ENCODE assay signal across 9 cellular contexts in genomic region chr12:40622246-40622838, GRCh38.
DNase-seq lines count a peak whose midpoint lies in the region; ATAC-seq and TF ChIP-seq lines count a peak whose summit lies in the region.
"Had no signal": no experiment of that assay in that cellular context is flagged by ENCODE, and none has a peak within 500 bp of the region (broad histone marks: within the 10 kb centered on the region; RNA-seq: fewer than 3 reads in every experiment).

No MANE protein-coding gene starts in this region.

- H3K4me3 ChIP-seq in brain microvascular endothelial cell (ENCODE audit: low read depth, low read length): no peak overlapping the region

- H3K27me3 Mint-ChIP-seq in activated T-cell treated with anti-CD3 and anti-CD28 coated beads, Interleukin-2, amount 50 U/mL, for 24 hours: no peaks in the 10 kb centered on the region
- H3K27me3 Mint-ChIP-seq: central memory CD8-positive, alpha-beta T cell had no signal

- H3K4me1 Mint-ChIP-seq in activated T-cell treated with anti-CD3 and anti-CD28 coated beads, Interleukin-2, amount 50 U/mL, for 24 hours (ENCODE audit: low read depth): no peaks in the 10 kb centered on the region
- H3K4me1 Mint-ChIP-seq: central memory CD8-positive, alpha-beta T cell had no signal

- ATAC-seq in HG03045 (IDR thresholded peaks at IDR 0.05; ENCODE audit: unreplicated experiment) (peak; percentile 52), GM18909 (IDR thresholded peaks at IDR 0.05; ENCODE audit: poor library complexity, unreplicated experiment) (no peak)

- no peaks in the 10 kb centered on the region for H3K36me3 ChIP-seq in brain microvascular endothelial cell (replicated peaks)

- no peaks in the 10 kb centered on the region for H3K27me3 ChIP-seq in brain microvascular endothelial cell (replicated peaks)

- no peak overlapping the region for H3K27ac Mint-ChIP-seq in activated T-cell treated with anti-CD3 and anti-CD28 coated beads, Interleukin-2, amount 50 U/mL, for 24 hours

- peak; percentile 74 for TF ChIP-seq CTCF in brain microvascular endothelial cell (IDR thresholded peaks at IDR 0.05; ENCODE audit: low read depth, low read length, missing control alignments)

- no peaks in the 10 kb centered on the region for H3K9me3 Mint-ChIP-seq in activated T-cell treated with anti-CD3 and anti-CD28 coated beads, Interleukin-2, amount 50 U/mL, for 24 hours

- peak; percentile 40 to 44 for DNase-seq in activated T-cell treated with anti-CD3 and anti-CD28 coated beads, Interleukin-2, amount 50 U/mL, for 48 hours
- DNase-seq in activated T-cell treated with anti-CD3 and anti-CD28 coated beads, Interleukin-2, amount 50 U/mL, for 24 hours: no peak
- peak; percentile 1 for DNase-seq in NCI-H526 treated with DMSO at 0.1 percent for 48 hours (lab: John Stamatoyannopoulos, UW)
- peak; percentile 47 for DNase-seq in brain microvascular endothelial cell
- peak; percentile 62 for DNase-seq in islet precursor cell
- DNase-seq in stimulated activated CD4-positive, alpha-beta T cell treated with anti-CD3 and anti-CD28 coated beads, Interleukin-4, amount 100 ng/mL, for 1 hour: peak; percentile 22

- no peak overlapping the region for H3K27ac ChIP-seq in brain microvascular endothelial cell

- in situ Hi-C loops in brain microvascular endothelial cell (cut with HindIII; ENCODE audit: low pct_ligation_motif_present, low sequenced_read_pairs): no loop called here

- no peaks in the 10 kb centered on the region for H3K36me3 Mint-ChIP-seq in activated T-cell treated with anti-CD3 and anti-CD28 coated beads, Interleukin-2, amount 50 U/mL, for 24 hours (ENCODE audit: low read depth)

- no peak overlapping the region for H3K4me3 Mint-ChIP-seq in activated T-cell treated with anti-CD3 and anti-CD28 coated beads, Interleukin-2, amount 50 U/mL, for 24 hours
- H3K4me3 Mint-ChIP-seq: central memory CD8-positive, alpha-beta T cell had no signal
